Comparison of ENCODE assay signal across 8 cellular contexts in genomic region chr7:18356195-18356645, GRCh38.
A peak's percentile ranks its signal among the peaks of the same experiment; 100 is the strongest.
DNase-seq lines count a peak whose midpoint lies in the region; ATAC-seq and TF ChIP-seq lines count a peak whose summit lies in the region.

No MANE protein-coding gene starts in this region.

- H3K9me3 ChIP-seq in body of pancreas (no peaks in the 10 kb centered on the region), testis (no peaks in the 10 kb centered on the region)
- no peaks in the 10 kb centered on the region for H3K9me3 ChIP-seq in effector memory CD4-positive, alpha-beta T cell (ENCODE audit: control insufficient read depth, low read length)

- H3K4me3 ChIP-seq in body of pancreas, result no peak overlapping the region
- no peak overlapping the region for H3K4me3 ChIP-seq in testis
- no peak overlapping the region for H3K4me3 ChIP-seq in effector memory CD4-positive, alpha-beta T cell (ENCODE audit: insufficient read depth, low read depth, low read length, poor library complexity, severe bottlenecking)

- TF ChIP-seq POLR2A in body of pancreas (IDR thresholded peaks at IDR 0.05) (no peak), testis (IDR thresholded peaks at IDR 0.05) (no peak)

- H3K36me3 ChIP-seq in body of pancreas (replicated peaks in 1 of 2; ENCODE audit: insufficient read depth in 1 of 2, low read depth in 2 of 2), result no peaks in the 10 kb centered on the region
- H3K36me3 ChIP-seq in testis (ENCODE audit: low read depth, missing control alignments), result no peaks in the 10 kb centered on the region
- H3K36me3 ChIP-seq in effector memory CD4-positive, alpha-beta T cell (ENCODE audit: control insufficient read depth, insufficient read depth, low read length), result no peaks in the 10 kb centered on the region

- H3K4me1 ChIP-seq in body of pancreas, result no peaks in the 10 kb centered on the region
- H3K4me1 ChIP-seq in testis, result no peaks in the 10 kb centered on the region
- no peaks in the 10 kb centered on the region for H3K4me1 ChIP-seq in effector memory CD4-positive, alpha-beta T cell (ENCODE audit: control insufficient read depth, insufficient read depth, low read length, poor library complexity, severe bottlenecking)

- H3K27ac ChIP-seq in body of pancreas (no peak overlapping the region), testis (no peak overlapping the region)
- no peak overlapping the region for H3K27ac ChIP-seq in effector memory CD4-positive, alpha-beta T cell (ENCODE audit: insufficient read depth, low read length, poor library complexity, severe bottlenecking)

- TF ChIP-seq CTCF in body of pancreas (IDR thresholded peaks at IDR 0.05), result peak; percentile 44 to 80 (median 50)
- peak; percentile 14 to 74 (median 38) for TF ChIP-seq CTCF in testis (IDR thresholded peaks at IDR 0.05)

- intact Hi-C loops in body of pancreas (cut with DNase I) (no loop called here), testis (cut with DNase I; ENCODE audit: low total_unique reads) (loop anchor here (10.0 kb wide), 1 partner anchor 219 kb away; no protein-coding TSS in a partner anchor)

- WGBS in body of pancreas, 2 donors, result 0 to 2% methylated on average over 4 of the region's 4 CpGs
- WGBS in testis, 2 donors, result 11 to 17% methylated on average over 4 of the region's 4 CpGs

- DNase-seq in DMS114 treated with DMSO at 0.1 percent for 48 hours (lab: John Stamatoyannopoulos, UW; ENCODE audit: unreplicated experiment) (peak; percentile 22), NCI-H526 treated with DMSO at 0.1 percent for 48 hours (lab: John Stamatoyannopoulos, UW) (peak; percentile 11), body of pancreas (no peak), iPS-NIHi7 (ENCODE audit: extremely low spot score) (peak; percentile 28), testis (no peak), anterior cingulate cortex (lab: John Stamatoyannopoulos, UW) (no peak)
- DNase-seq in effector memory CD4-positive, alpha-beta T cell, result no peak

- ATAC-seq in GM21717 (IDR thresholded peaks at IDR 0.05; ENCODE audit: unreplicated experiment) (peak; percentile 52), body of pancreas (peak; percentile 74)

- H3K27me3 ChIP-seq in body of pancreas (no peaks in the 10 kb centered on the region), testis (no peaks in the 10 kb centered on the region)
- no peaks in the 10 kb centered on the region for H3K27me3 ChIP-seq in effector memory CD4-positive, alpha-beta T cell (replicated peaks; ENCODE audit: control insufficient read depth, insufficient read depth, low read length, poor library complexity, severe bottlenecking)

Comparison
In these comparisons a context has a peak if more than half of its experiments do, and no peak if none do; other contexts are left out.
1. DNase-seq: peak in DMS114 treated with DMSO at 0.1 percent for 48 hours (single experiment), NCI-H526 treated with DMSO at 0.1 percent for 48 hours (single experiment) and iPS-NIHi7 (single experiment); none in body of pancreas (0 of 4), testis (single experiment), anterior cingulate cortex (0 of 58) and effector memory CD4-positive, alpha-beta T cell (0 of 3).